3 cellular contexts compared by ENCODE assay signal in the genomic region with DNA sequence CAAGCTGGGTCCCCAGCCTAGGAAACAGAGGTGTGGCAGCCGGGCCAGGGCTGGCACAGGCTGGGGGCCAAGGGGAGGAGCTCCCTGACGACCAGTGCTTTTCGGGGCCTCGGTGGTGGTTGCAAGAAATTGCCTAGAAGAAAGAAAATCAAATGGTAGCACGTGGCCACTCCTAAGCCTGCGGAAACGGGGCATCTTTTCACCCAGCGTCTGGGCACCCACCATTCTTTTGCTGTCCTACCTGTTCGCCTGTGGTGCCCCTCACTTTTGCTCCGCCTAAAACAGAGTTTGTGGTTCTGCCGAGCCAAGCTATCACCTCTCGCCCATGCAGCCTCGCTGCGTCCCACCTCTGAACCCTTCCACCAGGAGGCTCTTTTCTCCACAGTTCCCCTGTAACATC.
TF ChIP-seq lines count a peak whose summit lies in the region.

No MANE protein-coding gene starts in this region.

TF ChIP-seq in GM23338, 12 proteins besides CTCF, POLR2A, EP300 and RAD21 (continues in another document):
- TF ChIP-seq CREB1 (CRISPR knock-in tag; IDR thresholded peaks at IDR 0.05; ENCODE audit: low read depth), result no peak
- TF ChIP-seq, protein P1, sequence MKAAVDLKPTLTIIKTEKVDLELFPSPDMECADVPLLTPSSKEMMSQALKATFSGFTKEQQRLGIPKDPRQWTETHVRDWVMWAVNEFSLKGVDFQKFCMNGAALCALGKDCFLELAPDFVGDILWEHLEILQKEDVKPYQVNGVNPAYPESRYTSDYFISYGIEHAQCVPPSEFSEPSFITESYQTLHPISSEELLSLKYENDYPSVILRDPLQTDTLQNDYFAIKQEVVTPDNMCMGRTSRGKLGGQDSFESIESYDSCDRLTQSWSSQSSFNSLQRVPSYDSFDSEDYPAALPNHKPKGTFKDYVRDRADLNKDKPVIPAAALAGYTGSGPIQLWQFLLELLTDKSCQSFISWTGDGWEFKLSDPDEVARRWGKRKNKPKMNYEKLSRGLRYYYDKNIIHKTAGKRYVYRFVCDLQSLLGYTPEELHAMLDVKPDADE (IDR thresholded peaks at IDR 0.05), result no peak
- TF ChIP-seq NANOG (IDR thresholded peaks at IDR 0.05; ENCODE audit: borderline replicate concordance), result no peak
- TF ChIP-seq ZNF331 (CRISPR knock-in tag; IDR thresholded peaks at IDR 0.05; ENCODE audit: low read depth), result no peak
- no peak for TF ChIP-seq STAT1 (IDR thresholded peaks at IDR 0.05; ENCODE audit: unreplicated experiment)
- no peak for TF ChIP-seq EZH2phosphoT487 (IDR thresholded peaks at IDR 0.05; ENCODE audit: unreplicated experiment)

TF ChIP-seq in HEK293, 187 proteins besides CTCF, POLR2A, EP300 and RAD21:
- TF ChIP-seq BCL6B (tag by site-specific recombination; IDR thresholded peaks at IDR 0.05) (no peak), ZNF600 (tag by site-specific recombination; IDR thresholded peaks at IDR 0.05) (peak; percentile 53; the same call in 1 of the 2 replicates)

TF ChIP-seq in K562, 482 proteins besides CTCF, POLR2A, EP300 and RAD21:
- no peak for TF ChIP-seq STAT5B (CRISPR knock-in tag; IDR thresholded peaks at IDR 0.05)
- TF ChIP-seq, protein P2, sequence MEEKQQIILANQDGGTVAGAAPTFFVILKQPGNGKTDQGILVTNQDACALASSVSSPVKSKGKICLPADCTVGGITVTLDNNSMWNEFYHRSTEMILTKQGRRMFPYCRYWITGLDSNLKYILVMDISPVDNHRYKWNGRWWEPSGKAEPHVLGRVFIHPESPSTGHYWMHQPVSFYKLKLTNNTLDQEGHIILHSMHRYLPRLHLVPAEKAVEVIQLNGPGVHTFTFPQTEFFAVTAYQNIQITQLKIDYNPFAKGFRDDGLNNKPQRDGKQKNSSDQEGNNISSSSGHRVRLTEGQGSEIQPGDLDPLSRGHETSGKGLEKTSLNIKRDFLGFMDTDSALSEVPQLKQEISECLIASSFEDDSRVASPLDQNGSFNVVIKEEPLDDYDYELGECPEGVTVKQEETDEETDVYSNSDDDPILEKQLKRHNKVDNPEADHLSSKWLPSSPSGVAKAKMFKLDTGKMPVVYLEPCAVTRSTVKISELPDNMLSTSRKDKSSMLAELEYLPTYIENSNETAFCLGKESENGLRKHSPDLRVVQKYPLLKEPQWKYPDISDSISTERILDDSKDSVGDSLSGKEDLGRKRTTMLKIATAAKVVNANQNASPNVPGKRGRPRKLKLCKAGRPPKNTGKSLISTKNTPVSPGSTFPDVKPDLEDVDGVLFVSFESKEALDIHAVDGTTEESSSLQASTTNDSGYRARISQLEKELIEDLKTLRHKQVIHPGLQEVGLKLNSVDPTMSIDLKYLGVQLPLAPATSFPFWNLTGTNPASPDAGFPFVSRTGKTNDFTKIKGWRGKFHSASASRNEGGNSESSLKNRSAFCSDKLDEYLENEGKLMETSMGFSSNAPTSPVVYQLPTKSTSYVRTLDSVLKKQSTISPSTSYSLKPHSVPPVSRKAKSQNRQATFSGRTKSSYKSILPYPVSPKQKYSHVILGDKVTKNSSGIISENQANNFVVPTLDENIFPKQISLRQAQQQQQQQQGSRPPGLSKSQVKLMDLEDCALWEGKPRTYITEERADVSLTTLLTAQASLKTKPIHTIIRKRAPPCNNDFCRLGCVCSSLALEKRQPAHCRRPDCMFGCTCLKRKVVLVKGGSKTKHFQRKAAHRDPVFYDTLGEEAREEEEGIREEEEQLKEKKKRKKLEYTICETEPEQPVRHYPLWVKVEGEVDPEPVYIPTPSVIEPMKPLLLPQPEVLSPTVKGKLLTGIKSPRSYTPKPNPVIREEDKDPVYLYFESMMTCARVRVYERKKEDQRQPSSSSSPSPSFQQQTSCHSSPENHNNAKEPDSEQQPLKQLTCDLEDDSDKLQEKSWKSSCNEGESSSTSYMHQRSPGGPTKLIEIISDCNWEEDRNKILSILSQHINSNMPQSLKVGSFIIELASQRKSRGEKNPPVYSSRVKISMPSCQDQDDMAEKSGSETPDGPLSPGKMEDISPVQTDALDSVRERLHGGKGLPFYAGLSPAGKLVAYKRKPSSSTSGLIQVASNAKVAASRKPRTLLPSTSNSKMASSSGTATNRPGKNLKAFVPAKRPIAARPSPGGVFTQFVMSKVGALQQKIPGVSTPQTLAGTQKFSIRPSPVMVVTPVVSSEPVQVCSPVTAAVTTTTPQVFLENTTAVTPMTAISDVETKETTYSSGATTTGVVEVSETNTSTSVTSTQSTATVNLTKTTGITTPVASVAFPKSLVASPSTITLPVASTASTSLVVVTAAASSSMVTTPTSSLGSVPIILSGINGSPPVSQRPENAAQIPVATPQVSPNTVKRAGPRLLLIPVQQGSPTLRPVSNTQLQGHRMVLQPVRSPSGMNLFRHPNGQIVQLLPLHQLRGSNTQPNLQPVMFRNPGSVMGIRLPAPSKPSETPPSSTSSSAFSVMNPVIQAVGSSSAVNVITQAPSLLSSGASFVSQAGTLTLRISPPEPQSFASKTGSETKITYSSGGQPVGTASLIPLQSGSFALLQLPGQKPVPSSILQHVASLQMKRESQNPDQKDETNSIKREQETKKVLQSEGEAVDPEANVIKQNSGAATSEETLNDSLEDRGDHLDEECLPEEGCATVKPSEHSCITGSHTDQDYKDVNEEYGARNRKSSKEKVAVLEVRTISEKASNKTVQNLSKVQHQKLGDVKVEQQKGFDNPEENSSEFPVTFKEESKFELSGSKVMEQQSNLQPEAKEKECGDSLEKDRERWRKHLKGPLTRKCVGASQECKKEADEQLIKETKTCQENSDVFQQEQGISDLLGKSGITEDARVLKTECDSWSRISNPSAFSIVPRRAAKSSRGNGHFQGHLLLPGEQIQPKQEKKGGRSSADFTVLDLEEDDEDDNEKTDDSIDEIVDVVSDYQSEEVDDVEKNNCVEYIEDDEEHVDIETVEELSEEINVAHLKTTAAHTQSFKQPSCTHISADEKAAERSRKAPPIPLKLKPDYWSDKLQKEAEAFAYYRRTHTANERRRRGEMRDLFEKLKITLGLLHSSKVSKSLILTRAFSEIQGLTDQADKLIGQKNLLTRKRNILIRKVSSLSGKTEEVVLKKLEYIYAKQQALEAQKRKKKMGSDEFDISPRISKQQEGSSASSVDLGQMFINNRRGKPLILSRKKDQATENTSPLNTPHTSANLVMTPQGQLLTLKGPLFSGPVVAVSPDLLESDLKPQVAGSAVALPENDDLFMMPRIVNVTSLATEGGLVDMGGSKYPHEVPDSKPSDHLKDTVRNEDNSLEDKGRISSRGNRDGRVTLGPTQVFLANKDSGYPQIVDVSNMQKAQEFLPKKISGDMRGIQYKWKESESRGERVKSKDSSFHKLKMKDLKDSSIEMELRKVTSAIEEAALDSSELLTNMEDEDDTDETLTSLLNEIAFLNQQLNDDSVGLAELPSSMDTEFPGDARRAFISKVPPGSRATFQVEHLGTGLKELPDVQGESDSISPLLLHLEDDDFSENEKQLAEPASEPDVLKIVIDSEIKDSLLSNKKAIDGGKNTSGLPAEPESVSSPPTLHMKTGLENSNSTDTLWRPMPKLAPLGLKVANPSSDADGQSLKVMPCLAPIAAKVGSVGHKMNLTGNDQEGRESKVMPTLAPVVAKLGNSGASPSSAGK (IDR thresholded peaks at IDR 0.05), result peak; percentile 28
- TF ChIP-seq L3MBTL2 (IDR thresholded peaks at IDR 0.05), result peak; percentile 53
